ENCODE assay signal across 12 cellular contexts in the genomic region with DNA sequence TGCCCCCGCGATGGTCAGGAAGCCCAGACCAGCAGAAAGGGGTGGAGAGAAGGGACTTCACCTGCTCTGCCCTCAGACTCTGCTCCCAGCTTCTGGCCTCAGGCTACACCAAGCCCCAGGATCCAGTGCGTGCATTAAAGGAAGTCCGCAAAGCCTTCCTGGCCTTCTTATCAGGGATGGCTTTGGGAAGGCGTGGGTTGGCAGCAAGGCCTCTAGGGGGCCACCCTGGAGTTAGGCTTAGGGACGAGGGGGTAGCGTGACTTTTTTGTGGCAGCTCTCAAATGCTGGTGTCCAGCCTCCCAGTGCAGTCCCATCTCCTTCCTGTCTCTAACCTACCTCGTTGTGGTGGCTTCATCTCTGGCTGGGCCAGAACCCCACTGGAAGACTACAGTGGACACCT. TPM values are rescaled to one million over a fixed set of nuclear protein-coding genes. Genes with fewer than 3 reads are reported as not detected.
A peak's percentile ranks its signal among the peaks of the same experiment; 100 is the strongest.
DNase-seq lines count a peak whose midpoint lies in the region; ATAC-seq and TF ChIP-seq lines count a peak whose summit lies in the region.
"Had no signal": no experiment of that assay in that cellular context is flagged by ENCODE, and none has a peak within 500 bp of the region (broad histone marks: within the 10 kb centered on the region; RNA-seq: fewer than 3 reads in every experiment).

No MANE protein-coding gene starts in this region.

- no peak overlapping the region for H3K4me3 ChIP-seq in fibroblast of the aortic adventitia (ENCODE audit: low read depth, low read length)

- DNase-seq in 8988T, result peak; percentile 87
- DNase-seq in GM03348 (ENCODE audit: low spot score), result peak; percentile 35
- DNase-seq in SK-MEL-5 (ENCODE audit: low read depth, low spot score), result peak; percentile 57
- no peak for DNase-seq in fibroblast of the aortic adventitia (ENCODE audit: low read depth)
- no peak for DNase-seq in NCI-H2227 treated with DMSO at 0.1 percent for 48 hours (lab: John Stamatoyannopoulos, UW)
- no peak for DNase-seq in T-helper 2 cell treated with Interferon-gamma antibody and Interleukin-4, amounts not matched to agents 5 μg/mL and 100 μg/mL, for 36 hours (ENCODE audit: low spot score)
- DNase-seq: activated gamma-delta T cell; NCI-H2029 treated with DMSO at 0.1 percent for 48 hours; stimulated activated CD4-positive, alpha-beta T cell treated with anti-CD3 and anti-CD28 coated beads, Interleukin-12 subunit alpha, Interleukin-12 subunit beta, amount 100 ng/mL, for 4 hours; T-helper 9 cell had no signal

- TF ChIP-seq CTCF in fibroblast of the aortic adventitia (IDR thresholded peaks at IDR 0.05; ENCODE audit: insufficient read depth, low read length), result peak; percentile 42

- no peak overlapping the region for H3K4me3 Mint-ChIP-seq in T-helper 2 cell treated with Interferon-gamma antibody and Interleukin-4, amounts not matched to agents 5 μg/mL and 100 μg/mL, for 36 hours

- H3K27me3 Mint-ChIP-seq in T-helper 2 cell treated with Interferon-gamma antibody and Interleukin-4, amounts not matched to agents 5 μg/mL and 100 μg/mL, for 36 hours (ENCODE audit: low read depth), result peaks cover 3% of the 10 kb centered on the region

- ATAC-seq in HG03025 (IDR thresholded peaks at IDR 0.05; ENCODE audit: low FRiP score, unreplicated experiment), result no peak
- no peak for ATAC-seq in esophagus mucosa

- H3K4me1 Mint-ChIP-seq in T-helper 2 cell treated with Interferon-gamma antibody and Interleukin-4, amounts not matched to agents 5 μg/mL and 100 μg/mL, for 36 hours (ENCODE audit: low read depth), result no peaks in the 10 kb centered on the region

- in situ Hi-C loops in SK-MEL-5 (cut with HindIII; ENCODE audit: low pct_unique_long_range_greater_than_20kb, low sequenced_read_pairs), result no loop called here

- H3K9me3 Mint-ChIP-seq in T-helper 2 cell treated with Interferon-gamma antibody and Interleukin-4, amounts not matched to agents 5 μg/mL and 100 μg/mL, for 36 hours, result no peaks in the 10 kb centered on the region

- no peaks in the 10 kb centered on the region for H3K36me3 Mint-ChIP-seq in T-helper 2 cell treated with Interferon-gamma antibody and Interleukin-4, amounts not matched to agents 5 μg/mL and 100 μg/mL, for 36 hours (ENCODE audit: low read depth)

- H3K27ac Mint-ChIP-seq in T-helper 2 cell treated with Interferon-gamma antibody and Interleukin-4, amounts not matched to agents 5 μg/mL and 100 μg/mL, for 36 hours, result no peak overlapping the region

RNA-seq across cellular contexts. Expression of a gene that starts 18.9 kb away (rescaled TPM):
- 2,678 and 2,698 TPM in 2 replicates for total RNA-seq in SK-MEL-5 (2014; rRNA removed; shearing (Covaris generic))
- 1,624 and 1,821 TPM in 2 replicates for polyA plus RNA-seq in SK-MEL-5 (2015; cell fraction: cytosol; rRNA removed)
- polyA plus RNA-seq in SK-MEL-5 (2015; cell fraction: nucleus; rRNA removed), result 608 and 662 TPM in 2 replicates
- 155 and 1,532 TPM in 2 replicates for total RNA-seq in fibroblast of the aortic adventitia (ENCODE audit: low replicate concordance)
- 1,513 TPM for total RNA-seq in esophagus mucosa

RNA-seq across cellular contexts. Expression of a gene that starts 31.3 kb away (rescaled TPM):
- 137 and 180 TPM in 2 replicates for total RNA-seq in SK-MEL-5 (2014; rRNA removed; shearing (Covaris generic))
- polyA plus RNA-seq in SK-MEL-5 (2015; cell fraction: cytosol; rRNA removed), result 146 and 177 TPM in 2 replicates
- 216 and 314 TPM in 2 replicates for polyA plus RNA-seq in SK-MEL-5 (2015; cell fraction: nucleus; rRNA removed)
- total RNA-seq in fibroblast of the aortic adventitia (ENCODE audit: low replicate concordance) (26.7 and 28.7 TPM in 2 replicates), esophagus mucosa (27.4 TPM)

RNA-seq across cellular contexts. Expression of a gene that starts 39.7 kb away (rescaled TPM):
- total RNA-seq in SK-MEL-5 (2014; rRNA removed; shearing (Covaris generic)), result 45.2 and 46.0 TPM in 2 replicates
- 81.9 and 91.7 TPM in 2 replicates for polyA plus RNA-seq in SK-MEL-5 (2015; cell fraction: cytosol; rRNA removed)
- polyA plus RNA-seq in SK-MEL-5 (2015; cell fraction: nucleus; rRNA removed), result 3.6 and 6.3 TPM in 2 replicates
- 7.4 and 13.8 TPM in 2 replicates for total RNA-seq in fibroblast of the aortic adventitia (ENCODE audit: low replicate concordance)
- total RNA-seq in esophagus mucosa, result 4.5 TPM

RNA-seq across cellular contexts. Expression of a gene that starts 40.8 kb away (rescaled TPM):
- total RNA-seq in SK-MEL-5 (2014; rRNA removed; shearing (Covaris generic)), result 33.9 and 36.1 TPM in 2 replicates
- 100 and 110 TPM in 2 replicates for polyA plus RNA-seq in SK-MEL-5 (2015; cell fraction: cytosol; rRNA removed)
- polyA plus RNA-seq in SK-MEL-5 (2015; cell fraction: nucleus; rRNA removed), result 64.7 and 71.0 TPM in 2 replicates
- total RNA-seq in fibroblast of the aortic adventitia (ENCODE audit: low replicate concordance), result 11.0 and 36.3 TPM in 2 replicates
- total RNA-seq in esophagus mucosa, result 39.6 TPM

RNA-seq across cellular contexts. Expression of a gene that starts 41.8 kb away (rescaled TPM):
- total RNA-seq in SK-MEL-5 (2014; rRNA removed; shearing (Covaris generic)), result 11.9 and 12.6 TPM in 2 replicates
- 23.2 and 29.6 TPM in 2 replicates for polyA plus RNA-seq in SK-MEL-5 (2015; cell fraction: cytosol; rRNA removed)
- 11.9 and 12.2 TPM in 2 replicates for polyA plus RNA-seq in SK-MEL-5 (2015; cell fraction: nucleus; rRNA removed)
- 2.9 and 12.8 TPM in 2 replicates for total RNA-seq in fibroblast of the aortic adventitia (ENCODE audit: low replicate concordance)
- total RNA-seq in esophagus mucosa, result 62.6 TPM

Comparison
In these comparisons a context has a peak if more than half of its experiments do, and no peak if none do; other contexts are left out.
1. DNase-seq: peak in 8988T (single experiment), GM03348 (single experiment) and SK-MEL-5 (single experiment); none in fibroblast of the aortic adventitia (single experiment), NCI-H2227 treated with DMSO at 0.1 percent for 48 hours (single experiment) and T-helper 2 cell treated with Interferon-gamma antibody and Interleukin-4, amounts not matched to agents 5 μg/mL and 100 μg/mL, for 36 hours (single experiment).